ENCODE assay signal across 16 cellular contexts in genomic region chr1:235567812-235568444, GRCh38.
DNase-seq lines count a peak whose midpoint lies in the region; ATAC-seq, FAIRE-seq and TF ChIP-seq lines count a peak whose summit lies in the region.
"Had no signal": no experiment of that assay in that cellular context is flagged by ENCODE, and none has a peak within 500 bp of the region (broad histone marks: within the 10 kb centered on the region; RNA-seq: fewer than 3 reads in every experiment).

No MANE protein-coding gene starts in this region.

- peak; percentile 9 for FAIRE-seq in GM12891 (lab: Jason Lieb, UNC)

- H3K4me3 Mint-ChIP-seq in activated T-helper 2 cell treated with anti-CD3 and anti-CD28 coated beads, Interferon-gamma antibody, Interleukin-2, Interleukin-4, amounts not matched to agents 10 μg/mL and 5 μg/mL and 100 μg/mL, durations not matched to agents 14 hours and 24 hours and 36 hours (ENCODE audit: low read depth), result no peak overlapping the region
- H3K4me3 Mint-ChIP-seq: memory B cell had no signal

- DNase-seq in AML-193 (lab: John Stamatoyannopoulos, UW), result peak; percentile 93 to 95
- DNase-seq in GM12891 (ENCODE audit: insufficient read length, low spot score), result no peak
- DNase-seq in NOMO-1 (lab: John Stamatoyannopoulos, UW; ENCODE audit: unreplicated experiment in 2 of 2), result peak; percentile 88
- no peak for DNase-seq in activated T-helper 2 cell treated with anti-CD3 and anti-CD28 coated beads, Interferon-gamma antibody, Interleukin-2, Interleukin-4, amounts not matched to agents 10 μg/mL and 5 μg/mL and 100 μg/mL, durations not matched to agents 14 hours and 24 hours and 36 hours (ENCODE audit: low spot score)
- DNase-seq in NCI-H226, result no peak
- DNase-seq in globus pallidus (ENCODE audit: low spot score), result no peak
- no peak for DNase-seq in prostate gland (ENCODE audit: low spot score)
- DNase-seq: activated naive CD4-positive, alpha-beta T cell treated with Interleukin-2 at 50 U/mL for 16 hours; DMS53; effector CD8-positive, alpha-beta T cell; NCI-H1105 treated with DMSO at 0.1 percent for 48 hours; stimulated activated CD4-positive, alpha-beta T cell treated with anti-CD3 and anti-CD28 coated beads, Interleukin-12 subunit alpha, Interleukin-12 subunit beta, amount 100 ng/mL, for 4 hours had no signal

- H3K27ac Mint-ChIP-seq in activated T-helper 2 cell treated with anti-CD3 and anti-CD28 coated beads, Interferon-gamma antibody, Interleukin-2, Interleukin-4, amounts not matched to agents 10 μg/mL and 5 μg/mL and 100 μg/mL, durations not matched to agents 14 hours and 24 hours and 36 hours, result peak overlapping the region; percentile 45
- H3K27ac Mint-ChIP-seq: memory B cell had no signal

- no peak for TF ChIP-seq CTCF in prostate gland (IDR thresholded peaks at IDR 0.05)

- intact Hi-C loops in activated T-helper 2 cell treated with anti-CD3 and anti-CD28 coated beads, Interferon-gamma antibody, Interleukin-2, Interleukin-4, amounts not matched to agents 10 μg/mL and 5 μg/mL and 100 μg/mL, durations not matched to agents 14 hours and 24 hours and 36 hours (cut with micrococcal nuclease), result no loop called here
- intact Hi-C loops in prostate gland (cut with DNase I), result no loop called here

- H3K4me1 ChIP-seq in prostate gland (replicated peaks), result no peaks in the 10 kb centered on the region
- H3K4me1 ChIP-seq: breast epithelium had no signal

- peaks cover 48% of the 10 kb centered on the region for H3K36me3 Mint-ChIP-seq in activated T-helper 2 cell treated with anti-CD3 and anti-CD28 coated beads, Interferon-gamma antibody, Interleukin-2, Interleukin-4, amounts not matched to agents 10 μg/mL and 5 μg/mL and 100 μg/mL, durations not matched to agents 14 hours and 24 hours and 36 hours (ENCODE audit: low read depth)
- H3K36me3 Mint-ChIP-seq: memory B cell had no signal

- no peaks in the 10 kb centered on the region for H3K9me3 Mint-ChIP-seq in activated T-helper 2 cell treated with anti-CD3 and anti-CD28 coated beads, Interferon-gamma antibody, Interleukin-2, Interleukin-4, amounts not matched to agents 10 μg/mL and 5 μg/mL and 100 μg/mL, durations not matched to agents 14 hours and 24 hours and 36 hours
- H3K9me3 Mint-ChIP-seq: memory B cell had no signal

- no peak overlapping the region for H3K27ac ChIP-seq in prostate gland
- H3K27ac ChIP-seq: breast epithelium had no signal

- TF ChIP-seq POLR2A in GM12891 (IDR thresholded peaks at IDR 0.05; ENCODE audit: low read depth, low read length) (no peak), prostate gland (IDR thresholded peaks at IDR 0.05) (no peak)

- no peaks in the 10 kb centered on the region for H3K27me3 ChIP-seq in prostate gland (replicated peaks; ENCODE audit: insufficient read depth)
- H3K27me3 ChIP-seq: breast epithelium had no signal

- no peaks in the 10 kb centered on the region for H3K27me3 Mint-ChIP-seq in activated T-helper 2 cell treated with anti-CD3 and anti-CD28 coated beads, Interferon-gamma antibody, Interleukin-2, Interleukin-4, amounts not matched to agents 10 μg/mL and 5 μg/mL and 100 μg/mL, durations not matched to agents 14 hours and 24 hours and 36 hours (ENCODE audit: low read depth)

- no peaks in the 10 kb centered on the region for H3K9me3 ChIP-seq in prostate gland
- H3K9me3 ChIP-seq: breast epithelium had no signal

- peaks cover 17% of the 10 kb centered on the region for H3K4me1 Mint-ChIP-seq in activated T-helper 2 cell treated with anti-CD3 and anti-CD28 coated beads, Interferon-gamma antibody, Interleukin-2, Interleukin-4, amounts not matched to agents 10 μg/mL and 5 μg/mL and 100 μg/mL, durations not matched to agents 14 hours and 24 hours and 36 hours (ENCODE audit: low read depth)
- H3K4me1 Mint-ChIP-seq: memory B cell had no signal

- no peak overlapping the region for H3K4me3 ChIP-seq in prostate gland
- H3K4me3 ChIP-seq: breast epithelium had no signal

- ATAC-seq in GM21529 (IDR thresholded peaks at IDR 0.05; ENCODE audit: unreplicated experiment), result no peak
- ATAC-seq: Panc1 had no signal

- no peaks in the 10 kb centered on the region for H3K36me3 ChIP-seq in prostate gland
- H3K36me3 ChIP-seq: breast epithelium had no signal

- 70% methylated on average over 7 of the region's 7 CpGs for WGBS in prostate gland

TF ChIP-seq in GM12891, 5 proteins besides CTCF, POLR2A, EP300 and RAD21:
- no peak for TF ChIP-seq POU2F2 (IDR thresholded peaks at IDR 0.05; ENCODE audit: low read depth, low read length)
- TF ChIP-seq POLR2AphosphoS5 (IDR thresholded peaks at IDR 0.05; ENCODE audit: low read depth, low read length), result no peak

Comparison
In these comparisons a context has a peak if more than half of its experiments do, and no peak if none do; other contexts are left out.
1. DNase-seq: peak in AML-193 (2 of 2) and NOMO-1 (2 of 2); none in GM12891 (single experiment), activated T-helper 2 cell treated with anti-CD3 and anti-CD28 coated beads, Interferon-gamma antibody, Interleukin-2, Interleukin-4, amounts not matched to agents 10 μg/mL and 5 μg/mL and 100 μg/mL, durations not matched to agents 14 hours and 24 hours and 36 hours (single experiment), NCI-H226 (single experiment), globus pallidus (single experiment) and prostate gland (single experiment).